2 cellular contexts compared by ENCODE assay signal in genomic region chr4:90039122-90039521, GRCh38.
TF ChIP-seq lines count a peak whose summit lies in the region.

No MANE protein-coding gene starts in this region.

TF ChIP-seq in GM23338, 12 proteins besides CTCF, POLR2A, EP300 and RAD21:
- no peak for TF ChIP-seq ZNF462 (CRISPR knock-in tag; IDR thresholded peaks at IDR 0.05)
- no peak for TF ChIP-seq POLR2AphosphoS5 (IDR thresholded peaks at IDR 0.05; ENCODE audit: low read depth)
- TF ChIP-seq ETS1 (IDR thresholded peaks at IDR 0.05) = no peak
- no peak for TF ChIP-seq NANOG (IDR thresholded peaks at IDR 0.05; ENCODE audit: borderline replicate concordance)
- no peak for TF ChIP-seq REST (IDR thresholded peaks at IDR 0.05; ENCODE audit: unreplicated experiment)
- no peak for TF ChIP-seq ZNF331 (CRISPR knock-in tag; IDR thresholded peaks at IDR 0.05; ENCODE audit: low read depth)
- TF ChIP-seq EZH2phosphoT487 (IDR thresholded peaks at IDR 0.05; ENCODE audit: unreplicated experiment) = no peak
- TF ChIP-seq CREB1 (CRISPR knock-in tag; IDR thresholded peaks at IDR 0.05; ENCODE audit: low read depth) = no peak
- no peak for TF ChIP-seq STAT1 (IDR thresholded peaks at IDR 0.05; ENCODE audit: unreplicated experiment)
- TF ChIP-seq JUNB (IDR thresholded peaks at IDR 0.05; ENCODE audit: unreplicated experiment) = no peak
- TF ChIP-seq EZH2 (IDR thresholded peaks at IDR 0.05; ENCODE audit: low read depth, unreplicated experiment) = no peak
- no peak for TF ChIP-seq ZNF114 (CRISPR knock-in tag; IDR thresholded peaks at IDR 0.05)

TF ChIP-seq in H1, 55 proteins besides CTCF, POLR2A, EP300 and RAD21:
- no peak for TF ChIP-seq ASH2L (IDR thresholded peaks at IDR 0.05; ENCODE audit: low read length)
- no peak for TF ChIP-seq FOSL1 (IDR thresholded peaks at IDR 0.05; ENCODE audit: insufficient read depth, low read depth, low read length)
- no peak for TF ChIP-seq ZNF274 (IDR thresholded peaks at IDR 0.05; ENCODE audit: borderline replicate concordance, extremely low read depth, low read length)
- TF ChIP-seq EZH2 (IDR thresholded peaks at IDR 0.05; ENCODE audit: low read depth, low read length, severe bottlenecking) = no peak
- TF ChIP-seq USF2 (IDR thresholded peaks at IDR 0.05; ENCODE audit: low read length) = no peak
